23 cellular contexts compared by ENCODE assay signal in the genomic region with DNA sequence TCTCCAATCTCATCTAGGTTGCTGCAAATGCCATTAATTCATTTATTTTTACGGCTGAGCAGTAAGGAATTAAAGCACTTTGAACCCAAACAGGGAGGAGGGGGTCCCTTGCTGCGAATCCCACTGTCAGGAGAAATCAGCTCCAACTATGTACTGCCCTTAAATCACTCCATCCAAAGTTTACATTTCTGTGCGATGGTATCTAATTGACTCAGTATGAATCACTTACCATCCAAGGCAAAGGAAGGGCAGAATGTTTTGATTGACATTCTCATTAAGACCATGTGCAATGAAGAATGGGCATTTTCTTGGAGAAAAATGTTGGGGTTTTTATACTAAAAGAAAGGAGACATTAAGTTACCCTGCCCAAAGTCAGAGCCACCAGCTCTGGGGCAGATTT.
DNase-seq lines count a peak whose midpoint lies in the region; ATAC-seq lines count a peak whose summit lies in the region.
"Had no signal": no experiment of that assay in that cellular context is flagged by ENCODE, and none has a peak within 500 bp of the region (broad histone marks: within the 10 kb centered on the region; RNA-seq: fewer than 3 reads in every experiment).

No MANE protein-coding gene starts in this region.

- H3K9me3 Mint-ChIP-seq in stimulated activated memory B cell treated with anti-CD40 and anti-IgM and Interleukin-4, amounts not matched to agents 10 μg/mL and 1 μg/mL and 100 μg/mL, for 72 hours = no peaks in the 10 kb centered on the region
- H3K9me3 Mint-ChIP-seq: natural killer cell treated with Interleukin-12 subunit alpha and Interleukin-12 subunit beta and Interleukin-15 and Interleukin-18, amount 100 ng/mL, for 72 hours; stimulated activated effector memory CD8-positive, alpha-beta T cell treated with anti-CD3 and anti-CD28 coated beads, Interleukin-12 subunit alpha, Interleukin-12 subunit beta, amount 100 ng/mL, for 72 hours had no signal

- DNase-seq in HCEC 1CT (peak; percentile 54), amniotic epithelial cell (ENCODE audit: low read depth) (peak; percentile 48), fibroblast of peridontal ligament (ENCODE audit: extremely low read depth) (peak; percentile 86)
- DNase-seq in stimulated activated naive CD8-positive, alpha-beta T cell treated with anti-CD3 and anti-CD28 coated beads, Interleukin-15, Interleukin-2, amounts not matched to agents 100 U/mL and 50 U/mL, for 24 hours = no peak
- DNase-seq in activated CD4-positive, alpha-beta T cell treated with anti-CD3 and anti-CD28 coated beads, Interleukin-2, amount 50 U/mL, for 48 hours = no peak
- DNase-seq in activated effector memory CD4-positive, alpha-beta T cell treated with anti-CD3 and anti-CD28 coated beads, Interleukin-2, amount 50 U/mL, for 16 hours = no peak
- DNase-seq: activated CD4-positive, CD25-positive, alpha-beta regulatory T cell treated with anti-CD3 and anti-CD28 coated beads, Interleukin-2, amount 50 U/mL, for 72 hours; activated CD8-positive, alpha-beta memory T cell treated with anti-CD3 and anti-CD28 coated beads for 24 hours; activated naive CD4-positive, alpha-beta T cell treated with anti-CD3 and anti-CD28 coated beads, Interleukin-2, amount 50 U/mL, for 16 hours; activated T-cell treated with anti-CD3 and anti-CD28 coated beads, Interleukin-2, amount 50 U/mL, for 48 hours; brain microvascular endothelial cell; colonic mucosa; NCI-H146; NCI-H2171; NCI-H526 treated with DMSO at 0.1 percent for 48 hours; pancreas; right lobe of liver; thyroid gland had no signal

- H3K36me3 Mint-ChIP-seq in stimulated activated memory B cell treated with anti-CD40 and anti-IgM and Interleukin-4, amounts not matched to agents 10 μg/mL and 1 μg/mL and 100 μg/mL, for 72 hours = no peaks in the 10 kb centered on the region
- H3K36me3 Mint-ChIP-seq: natural killer cell treated with Interleukin-12 subunit alpha and Interleukin-12 subunit beta and Interleukin-15 and Interleukin-18, amount 100 ng/mL, for 72 hours; stimulated activated effector memory CD8-positive, alpha-beta T cell treated with anti-CD3 and anti-CD28 coated beads, Interleukin-12 subunit alpha, Interleukin-12 subunit beta, amount 100 ng/mL, for 72 hours had no signal

- H3K4me3 Mint-ChIP-seq in stimulated activated memory B cell treated with anti-CD40 and anti-IgM and Interleukin-4, amounts not matched to agents 10 μg/mL and 1 μg/mL and 100 μg/mL, for 72 hours = no peak overlapping the region
- H3K4me3 Mint-ChIP-seq: B cell; natural killer cell treated with Interleukin-12 subunit alpha and Interleukin-12 subunit beta and Interleukin-15 and Interleukin-18, amount 100 ng/mL, for 72 hours; stimulated activated effector memory CD8-positive, alpha-beta T cell treated with anti-CD3 and anti-CD28 coated beads, Interleukin-12 subunit alpha, Interleukin-12 subunit beta, amount 100 ng/mL, for 72 hours had no signal

- no peak for ATAC-seq in stimulated activated naive CD8-positive, alpha-beta T cell treated with anti-CD3 and anti-CD28 coated beads, Interleukin-15, Interleukin-2, amounts not matched to agents 100 U/mL and 50 U/mL, for 24 hours
- ATAC-seq in stimulated activated memory B cell treated with anti-CD40 and anti-IgM and Interleukin-4, amounts not matched to agents 10 μg/mL and 1 μg/mL and 100 μg/mL, for 72 hours = no peak
- ATAC-seq: HepG2; natural killer cell treated with Interleukin-12 subunit alpha and Interleukin-12 subunit beta and Interleukin-15 and Interleukin-18, amount 100 ng/mL, for 72 hours; pancreas; right lobe of liver; stimulated activated effector memory CD8-positive, alpha-beta T cell treated with anti-CD3 and anti-CD28 coated beads, Interleukin-12 subunit alpha, Interleukin-12 subunit beta, amount 100 ng/mL, for 72 hours had no signal

- H3K27me3 Mint-ChIP-seq in stimulated activated memory B cell treated with anti-CD40 and anti-IgM and Interleukin-4, amounts not matched to agents 10 μg/mL and 1 μg/mL and 100 μg/mL, for 72 hours = peaks cover 49% of the 10 kb centered on the region

- H3K4me1 Mint-ChIP-seq in stimulated activated memory B cell treated with anti-CD40 and anti-IgM and Interleukin-4, amounts not matched to agents 10 μg/mL and 1 μg/mL and 100 μg/mL, for 72 hours = no peaks in the 10 kb centered on the region
- H3K4me1 Mint-ChIP-seq: B cell; stimulated activated effector memory CD8-positive, alpha-beta T cell treated with anti-CD3 and anti-CD28 coated beads, Interleukin-12 subunit alpha, Interleukin-12 subunit beta, amount 100 ng/mL, for 72 hours had no signal

- no peak overlapping the region for H3K27ac Mint-ChIP-seq in stimulated activated memory B cell treated with anti-CD40 and anti-IgM and Interleukin-4, amounts not matched to agents 10 μg/mL and 1 μg/mL and 100 μg/mL, for 72 hours
- H3K27ac Mint-ChIP-seq: B cell; natural killer cell treated with Interleukin-12 subunit alpha and Interleukin-12 subunit beta and Interleukin-15 and Interleukin-18, amount 100 ng/mL, for 72 hours; stimulated activated effector memory CD8-positive, alpha-beta T cell treated with anti-CD3 and anti-CD28 coated beads, Interleukin-12 subunit alpha, Interleukin-12 subunit beta, amount 100 ng/mL, for 72 hours had no signal

Comparison
In these comparisons a context has a peak if more than half of its experiments do, and no peak if none do; other contexts are left out.
1. DNase-seq: peak in HCEC 1CT (single experiment), amniotic epithelial cell (single experiment) and fibroblast of peridontal ligament (single experiment); none in stimulated activated naive CD8-positive, alpha-beta T cell treated with anti-CD3 and anti-CD28 coated beads, Interleukin-15, Interleukin-2, amounts not matched to agents 100 U/mL and 50 U/mL, for 24 hours (single experiment), activated CD4-positive, alpha-beta T cell treated with anti-CD3 and anti-CD28 coated beads, Interleukin-2, amount 50 U/mL, for 48 hours (0 of 2) and activated effector memory CD4-positive, alpha-beta T cell treated with anti-CD3 and anti-CD28 coated beads, Interleukin-2, amount 50 U/mL, for 16 hours (single experiment).